Comparison of ENCODE assay signal across 8 cellular contexts in the genomic region with DNA sequence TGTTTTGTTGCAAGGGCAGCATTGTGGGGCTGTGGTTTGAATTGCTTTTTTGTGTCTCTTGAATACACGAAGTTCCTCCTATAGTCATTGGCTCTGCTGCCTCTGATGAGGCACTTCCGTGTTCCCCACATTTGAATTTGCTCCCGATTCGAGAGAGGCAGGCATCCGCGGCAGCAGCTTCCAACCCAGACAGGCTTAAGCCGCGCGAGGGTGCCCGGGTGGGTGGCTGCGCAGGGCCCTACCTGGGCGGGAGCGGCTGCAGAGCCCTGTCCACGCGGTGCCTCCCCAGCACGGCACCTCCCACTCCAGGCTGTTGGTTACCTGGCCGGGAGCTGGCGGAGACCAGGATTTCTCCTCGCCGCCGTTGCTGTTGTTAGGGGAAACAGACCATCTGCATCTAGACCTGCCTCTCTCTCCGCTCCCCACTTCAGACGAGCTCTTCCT.
DNase-seq lines count a peak whose midpoint lies in the region; ATAC-seq lines count a peak whose summit lies in the region.

No MANE protein-coding gene starts in this region.

- peaks cover 2% of the 10 kb centered on the region for H3K36me3 Mint-ChIP-seq in activated naive CD8-positive, alpha-beta T cell

- no peaks in the 10 kb centered on the region for H3K27me3 Mint-ChIP-seq in activated naive CD8-positive, alpha-beta T cell

- H3K4me1 Mint-ChIP-seq in activated naive CD8-positive, alpha-beta T cell (ENCODE audit: low read depth), result peaks cover 15% of the 10 kb centered on the region

- ATAC-seq in HG02763 (IDR thresholded peaks at IDR 0.05; ENCODE audit: unreplicated experiment) (no peak), HG03280 (IDR thresholded peaks at IDR 0.05; ENCODE audit: unreplicated experiment) (no peak)

- H3K4me3 ChIP-seq in iPS-18c (ENCODE audit: insufficient read depth, low read depth, low read length), result peak overlapping the region; percentile 46

- H3K27ac Mint-ChIP-seq in activated naive CD8-positive, alpha-beta T cell, result peak overlapping the region; percentile 58

- no peaks in the 10 kb centered on the region for H3K9me3 Mint-ChIP-seq in activated naive CD8-positive, alpha-beta T cell (ENCODE audit: low read depth)

- H3K9me3 ChIP-seq in iPS-18c (ENCODE audit: control insufficient read depth, insufficient read depth, low read length), result no peaks in the 10 kb centered on the region

- peak; percentile 4 to 6 for DNase-seq in activated CD4-positive, alpha-beta T cell treated with anti-CD3 and anti-CD28 coated beads for 4 hours
- no peak for DNase-seq in activated CD4-positive, alpha-beta T cell treated with anti-CD3 and anti-CD28 coated beads, Interleukin-2, amount 50 U/mL, for 4 hours
- DNase-seq in NCI-H2196 treated with DMSO at 0.1 percent for 48 hours (lab: John Stamatoyannopoulos, UW; ENCODE audit: unreplicated experiment), result peak; percentile 45
- DNase-seq in stimulated activated CD4-positive, alpha-beta T cell treated with anti-CD3 and anti-CD28 coated beads, Interleukin-15, amount 100 ng/mL, for 24 hours, result peak; percentile 32

- peak overlapping the region; percentile 86 for H3K4me3 Mint-ChIP-seq in activated naive CD8-positive, alpha-beta T cell

Comparison
In these comparisons a context has a peak if more than half of its experiments do, and no peak if none do; other contexts are left out.
1. DNase-seq: peak in activated CD4-positive, alpha-beta T cell treated with anti-CD3 and anti-CD28 coated beads for 4 hours (2 of 2), NCI-H2196 treated with DMSO at 0.1 percent for 48 hours (single experiment) and stimulated activated CD4-positive, alpha-beta T cell treated with anti-CD3 and anti-CD28 coated beads, Interleukin-15, amount 100 ng/mL, for 24 hours (single experiment); none in activated CD4-positive, alpha-beta T cell treated with anti-CD3 and anti-CD28 coated beads, Interleukin-2, amount 50 U/mL, for 4 hours (0 of 2).